In the genomic region with DNA sequence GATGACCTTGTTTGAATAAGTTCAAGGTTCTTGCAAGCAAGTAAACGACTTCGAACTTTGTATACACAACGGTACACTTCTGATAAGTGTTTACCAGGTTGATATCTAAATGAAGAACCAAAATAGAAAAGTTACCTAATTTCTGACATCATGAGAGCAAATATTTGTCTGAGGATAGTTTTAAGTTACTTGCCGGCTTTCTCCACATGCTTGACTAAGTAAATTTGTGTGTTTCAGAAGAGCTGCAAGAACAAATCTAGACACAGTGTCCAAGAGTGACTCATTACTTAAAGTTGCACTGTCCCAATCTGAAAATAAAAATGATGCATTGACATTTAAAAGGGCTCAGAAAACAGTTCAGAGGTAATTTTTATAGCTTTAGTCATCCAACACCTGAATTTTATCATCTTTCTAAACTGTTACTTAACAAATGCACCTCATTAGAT, we compare ENCODE assay signal across 12 cellular contexts.
DNase-seq lines count a peak whose midpoint lies in the region; ATAC-seq and TF ChIP-seq lines count a peak whose summit lies in the region.
"Had no signal": no experiment of that assay in that cellular context is flagged by ENCODE, and none has a peak within 500 bp of the region (broad histone marks: within the 10 kb centered on the region; RNA-seq: fewer than 3 reads in every experiment).

No MANE protein-coding gene starts in this region.

- peak overlapping the region in 9 of 10 donors; percentile 10 to 91 (median 67) for H3K27ac Mint-ChIP-seq in naive thymus-derived CD8-positive, alpha-beta T cell

- H3K27me3 Mint-ChIP-seq in naive thymus-derived CD8-positive, alpha-beta T cell = no peaks in the 10 kb centered on the region

- H3K9me3 Mint-ChIP-seq in naive thymus-derived CD8-positive, alpha-beta T cell = no peaks in the 10 kb centered on the region

- no peak overlapping the region for H3K4me3 ChIP-seq in AG10803 (ENCODE audit: low read length)
- H3K4me3 ChIP-seq in epithelial cell of proximal tubule (ENCODE audit: low read depth, low read length) = no peak overlapping the region
- H3K4me3 ChIP-seq: heart left ventricle had no signal

- H3K36me3 Mint-ChIP-seq in naive thymus-derived CD8-positive, alpha-beta T cell = peaks cover 6 to 87% (median 14%) of the 10 kb centered on the region in 3 donors

- peaks cover 0 to 12% (median 4%) of the 10 kb centered on the region in 4 donors for H3K4me1 Mint-ChIP-seq in naive thymus-derived CD8-positive, alpha-beta T cell

- ATAC-seq in naive thymus-derived CD8-positive, alpha-beta T cell = no peak
- no peak for ATAC-seq in GM21447 (IDR thresholded peaks at IDR 0.05; ENCODE audit: unreplicated experiment)

- in situ Hi-C loops in G401 (cut with HindIII; ENCODE audit: low sequenced_read_pairs) = no loop called here

- peak; percentile 84 for DNase-seq in AG10803 (ENCODE audit: low read depth)
- DNase-seq in M059J (ENCODE audit: low read depth) = peak; percentile 67
- peak; percentile 12 for DNase-seq in epithelial cell of proximal tubule (ENCODE audit: low read depth)
- no peak for DNase-seq in naive thymus-derived CD8-positive, alpha-beta T cell
- DNase-seq in SKM-1 treated with dmso at 0.1 percent for 144 hours (lab: John Stamatoyannopoulos, UW; ENCODE audit: unreplicated experiment) = no peak
- no peak for DNase-seq in G401 (ENCODE audit: low spot score)
- no peak for DNase-seq in NCI-H526 (lab: John Stamatoyannopoulos, UW)
- DNase-seq: Calu3, heart left ventricle, Karpas-422, NCI-H446 had no signal

- TF ChIP-seq CTCF in AG10803 (conservative IDR thresholded peaks at IDR 0.05; ENCODE audit: low read length) (no peak), epithelial cell of proximal tubule (conservative IDR thresholded peaks at IDR 0.05; ENCODE audit: low read depth, low read length) (no peak)

- POLR2A ChIA-PET in naive thymus-derived CD8-positive, alpha-beta T cell (lab: Charles Lee) = interaction anchor here (0.6 to 0.9 kb wide), 3 partner anchors 11 to 631 kb away, joined by 3 to 6 read pairs (median 3); no protein-coding TSS in a partner anchor

- H3K4me3 Mint-ChIP-seq in naive thymus-derived CD8-positive, alpha-beta T cell = no peak overlapping the region

Comparison
In these comparisons a context has a peak if more than half of its experiments do, and no peak if none do; other contexts are left out.
1. DNase-seq: peak in AG10803 (single experiment), M059J (single experiment) and epithelial cell of proximal tubule (single experiment); none in naive thymus-derived CD8-positive, alpha-beta T cell (0 of 10), SKM-1 treated with dmso at 0.1 percent for 144 hours (single experiment), G401 (single experiment) and NCI-H526 (0 of 2).